Comparison of ENCODE assay signal across 20 cellular contexts in the genomic region with DNA sequence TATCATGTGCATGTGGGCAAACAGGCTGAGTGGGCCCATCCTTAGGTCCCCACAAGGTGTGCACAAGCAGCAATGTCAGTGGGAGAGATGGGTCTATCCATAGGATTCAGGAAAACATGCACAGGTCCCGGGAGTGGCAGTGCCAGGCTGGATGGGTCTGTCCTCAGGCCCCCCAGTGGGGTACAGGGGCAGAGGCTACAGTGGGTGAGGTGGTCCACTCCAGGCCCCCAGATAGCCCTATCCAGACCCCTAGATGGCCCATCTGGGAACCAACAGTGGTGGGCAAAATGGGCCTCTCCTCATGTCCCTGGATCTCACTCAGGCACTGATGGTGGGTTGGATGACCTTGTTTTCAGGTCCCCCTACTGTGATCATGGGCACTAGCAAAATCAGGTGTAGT.
DNase-seq lines count a peak whose midpoint lies in the region; ATAC-seq and TF ChIP-seq lines count a peak whose summit lies in the region.
"Had no signal": no experiment of that assay in that cellular context is flagged by ENCODE, and none has a peak within 500 bp of the region (broad histone marks: within the 10 kb centered on the region; RNA-seq: fewer than 3 reads in every experiment).

No MANE protein-coding gene starts in this region.

- ATAC-seq in naive thymus-derived CD4-positive, alpha-beta T cell = peak; percentile 4
- ATAC-seq in aorta (ENCODE audit: low FRiP score) (peak; percentile 15), GM21515 (IDR thresholded peaks at IDR 0.05; ENCODE audit: unreplicated experiment) (no peak)
- ATAC-seq: CD8-positive, alpha-beta T cell had no signal

- DNase-seq in chondrocyte (ENCODE audit: low spot score) (peak; percentile 57), spleen (peak; percentile 42), aorta (no peak), NCI-H524 treated with DMSO at 0.1 percent for 48 hours (lab: John Stamatoyannopoulos, UW) (no peak), DMS79 treated with DMSO at 0.1 percent for 48 hours (lab: John Stamatoyannopoulos, UW) (no peak)
- DNase-seq in naive thymus-derived CD4-positive, alpha-beta T cell = no peak
- DNase-seq in NK-92 treated with Interleukin-12 subunit alpha and Interleukin-12 subunit beta, amount 100 ng/mL, for 24 hours (lab: John Stamatoyannopoulos, UW) = no peak
- DNase-seq: 8988T; ACHN; BE2C; C1 segment of cervical spinal cord; CD4-positive, alpha-beta T cell; CD8-positive, alpha-beta T cell; DMS 273 treated with DMSO at 0.1 percent for 48 hours; DMS153; DMS53; DMS79; GF-D8 had no signal

- H3K4me3 Mint-ChIP-seq in chondrocyte (ENCODE audit: unreplicated experiment) = no peak overlapping the region
- no peak overlapping the region for H3K4me3 Mint-ChIP-seq in naive thymus-derived CD4-positive, alpha-beta T cell
- H3K4me3 Mint-ChIP-seq: CD4-positive, alpha-beta T cell; CD8-positive, alpha-beta T cell had no signal

- peaks cover 2% of the 10 kb centered on the region for H3K36me3 Mint-ChIP-seq in chondrocyte (ENCODE audit: low read depth)
- peaks cover 0 to 3% (median 0%) of the 10 kb centered on the region in 5 donors for H3K36me3 Mint-ChIP-seq in naive thymus-derived CD4-positive, alpha-beta T cell
- H3K36me3 Mint-ChIP-seq: CD8-positive, alpha-beta T cell had no signal

- peaks cover 23% of the 10 kb centered on the region for H3K9me3 Mint-ChIP-seq in chondrocyte (ENCODE audit: low read depth)
- H3K9me3 Mint-ChIP-seq in naive thymus-derived CD4-positive, alpha-beta T cell = peaks cover 3 to 31% (median 18%) of the 10 kb centered on the region in 11 donors

- TF ChIP-seq POLR2A in spleen (IDR thresholded peaks at IDR 0.05) = no peak

- H3K36me3 ChIP-seq in naive thymus-derived CD4-positive, alpha-beta T cell (ENCODE audit: control insufficient read depth in 2 of 3, insufficient read depth in 3 of 3, low read length in 3 of 3) = no peaks in the 10 kb centered on the region
- H3K36me3 ChIP-seq in spleen = no peaks in the 10 kb centered on the region
- no peaks in the 10 kb centered on the region for H3K36me3 ChIP-seq in aorta (ENCODE audit: control insufficient read depth in 1 of 2, insufficient read depth in 2 of 2, low read length in 1 of 2)
- H3K36me3 ChIP-seq: BE2C, BLaER1 had no signal

- TF ChIP-seq CTCF in chondrocyte (IDR thresholded peaks at IDR 0.05) (no peak), spleen (IDR thresholded peaks at IDR 0.05 in 8 of 11, conservative IDR thresholded peaks at IDR 0.05 in 3 of 11) (no peak)

- H3K27ac ChIP-seq in naive thymus-derived CD4-positive, alpha-beta T cell (ENCODE audit: low read depth, low read length) = no peak overlapping the region
- no peak overlapping the region for H3K27ac ChIP-seq in spleen
- H3K27ac ChIP-seq in aorta (ENCODE audit: low read depth in 1 of 2, low read length in 2 of 2) = no peak overlapping the region
- H3K27ac ChIP-seq: BLaER1 had no signal

- intact Hi-C loops in naive thymus-derived CD4-positive, alpha-beta T cell (cut with micrococcal nuclease) = no loop called here
- intact Hi-C loops in spleen (cut with DNase I; ENCODE audit: low total_unique reads) = no loop called here
- intact Hi-C loops in aorta (cut with DNase I) = no loop called here

- H3K27ac Mint-ChIP-seq in chondrocyte (ENCODE audit: unreplicated experiment) = no peak overlapping the region
- no peak overlapping the region for H3K27ac Mint-ChIP-seq in naive thymus-derived CD4-positive, alpha-beta T cell
- H3K27ac Mint-ChIP-seq: CD4-positive, alpha-beta T cell; CD8-positive, alpha-beta T cell had no signal

- no peaks in the 10 kb centered on the region for H3K27me3 ChIP-seq in naive thymus-derived CD4-positive, alpha-beta T cell (ENCODE audit: control insufficient read depth in 2 of 2, insufficient read depth in 2 of 2, low read length in 2 of 2)
- no peaks in the 10 kb centered on the region for H3K27me3 ChIP-seq in spleen (replicated peaks in 1 of 7)
- H3K27me3 ChIP-seq in aorta (ENCODE audit: control insufficient read depth in 1 of 2, insufficient read depth in 2 of 2, low read length in 1 of 2) = no peaks in the 10 kb centered on the region
- H3K27me3 ChIP-seq: BE2C, BLaER1 had no signal

- no peaks in the 10 kb centered on the region for H3K4me1 ChIP-seq in naive thymus-derived CD4-positive, alpha-beta T cell (ENCODE audit: control insufficient read depth in 2 of 2, insufficient read depth in 2 of 2, low read length in 2 of 2)
- no peaks in the 10 kb centered on the region for H3K4me1 ChIP-seq in spleen
- no peaks in the 10 kb centered on the region for H3K4me1 ChIP-seq in aorta (ENCODE audit: control insufficient read depth in 1 of 2, insufficient read depth in 2 of 2, low read length in 2 of 2)
- H3K4me1 ChIP-seq: BE2C, BLaER1 had no signal

- H3K4me1 Mint-ChIP-seq in chondrocyte (ENCODE audit: low read depth) = no peaks in the 10 kb centered on the region
- no peaks in the 10 kb centered on the region for H3K4me1 Mint-ChIP-seq in naive thymus-derived CD4-positive, alpha-beta T cell

- peaks cover 0 to 9% (median 2%) of the 10 kb centered on the region in 3 experiments for H3K9me3 ChIP-seq in naive thymus-derived CD4-positive, alpha-beta T cell (ENCODE audit: control insufficient read depth in 2 of 3, low read length in 3 of 3)
- H3K9me3 ChIP-seq in spleen (peaks cover 0 to 51% (median 31%) of the 10 kb centered on the region in 8 donors), aorta (ENCODE audit: control insufficient read depth, low read length) (peaks cover 1% of the 10 kb centered on the region)

- POLR2A ChIA-PET in naive thymus-derived CD4-positive, alpha-beta T cell (lab: Charles Lee) = no interaction called here

- no peak overlapping the region for H3K4me3 ChIP-seq in naive thymus-derived CD4-positive, alpha-beta T cell (ENCODE audit: low read length)
- H3K4me3 ChIP-seq in spleen (no peak overlapping the region), aorta (ENCODE audit: low read length in 2 of 2) (no peak overlapping the region)
- H3K4me3 ChIP-seq: BLaER1 had no signal

- H3K27me3 Mint-ChIP-seq in chondrocyte (ENCODE audit: low read depth) = peaks cover 4% of the 10 kb centered on the region
- H3K27me3 Mint-ChIP-seq in naive thymus-derived CD4-positive, alpha-beta T cell = no peaks in the 10 kb centered on the region
- H3K27me3 Mint-ChIP-seq: CD4-positive, alpha-beta T cell had no signal

- CTCF ChIA-PET in naive thymus-derived CD4-positive, alpha-beta T cell (lab: Charles Lee) = no interaction called here

- WGBS in spleen, 5 donors = 82 to 90% (median 88%) methylated on average over 1 of the region's 1 CpG; no CpG with 5 or more reads in 1 of the 5 donors
- 94 to 95% methylated on average over 1 of the region's 1 CpG for WGBS in aorta, 2 donors

Comparison
In these comparisons a context has a peak if more than half of its experiments do, and no peak if none do; other contexts are left out.
1. DNase-seq: peak in chondrocyte (single experiment) and spleen (single experiment); none in naive thymus-derived CD4-positive, alpha-beta T cell (0 of 9), aorta (0 of 2), NCI-H524 treated with DMSO at 0.1 percent for 48 hours (single experiment), NK-92 treated with Interleukin-12 subunit alpha and Interleukin-12 subunit beta, amount 100 ng/mL, for 24 hours (single experiment) and DMS79 treated with DMSO at 0.1 percent for 48 hours (single experiment).